ENCODE assay signal across 8 cellular contexts in genomic region chr12:47870175-47870781, GRCh38. TPM values are rescaled to one million over a fixed set of nuclear protein-coding genes. Genes with fewer than 3 reads are reported as not detected.
DNase-seq lines count a peak whose midpoint lies in the region; ATAC-seq, FAIRE-seq and TF ChIP-seq lines count a peak whose summit lies in the region.

No MANE protein-coding gene starts in this region.

- intact Hi-C loops in upper lobe of right lung (cut with DNase I): no loop called here

- ATAC-seq in HG03280 (IDR thresholded peaks at IDR 0.05; ENCODE audit: unreplicated experiment): peak; percentile 43
- ATAC-seq in upper lobe of right lung: peak; percentile 82
- ATAC-seq in HG02938 (IDR thresholded peaks at IDR 0.05; ENCODE audit: unreplicated experiment): no peak

- H3K9me3 ChIP-seq in adipocyte (ENCODE audit: control insufficient read depth, low read length) (no peaks in the 10 kb centered on the region), upper lobe of right lung (no peaks in the 10 kb centered on the region)

- peak; percentile 68 for TF ChIP-seq CTCF in GM12872 (IDR thresholded peaks at IDR 0.05; ENCODE audit: insufficient read depth, low read depth, low read length)
- peak; percentile 36 for TF ChIP-seq CTCF in kidney epithelial cell (IDR thresholded peaks at IDR 0.05; ENCODE audit: insufficient read depth, low read length, poor library complexity, severe bottlenecking)
- peak; percentile 51 for TF ChIP-seq CTCF in upper lobe of right lung (IDR thresholded peaks at IDR 0.05)

- H3K27ac ChIP-seq in upper lobe of right lung: no peak overlapping the region

- H3K4me1 ChIP-seq in adipocyte (ENCODE audit: control insufficient read depth, insufficient read depth, low read length) (peaks cover 23% of the 10 kb centered on the region), upper lobe of right lung (peaks cover 19% of the 10 kb centered on the region)

- no peak for FAIRE-seq in frontal cortex (lab: Jason Lieb, UNC)

- no peaks in the 10 kb centered on the region for H3K27me3 ChIP-seq in adipocyte (replicated peaks; ENCODE audit: control insufficient read depth, insufficient read depth, low read length)
- no peaks in the 10 kb centered on the region for H3K27me3 ChIP-seq in kidney epithelial cell (ENCODE audit: control insufficient read depth, insufficient read depth, low read length)
- no peaks in the 10 kb centered on the region for H3K27me3 ChIP-seq in upper lobe of right lung

- H3K9ac ChIP-seq in adipocyte (ENCODE audit: low read length): no peak overlapping the region

- H3K36me3 ChIP-seq in adipocyte (ENCODE audit: control insufficient read depth, insufficient read depth, low read length, severe bottlenecking) (peaks cover 10% of the 10 kb centered on the region), kidney epithelial cell (ENCODE audit: control insufficient read depth, insufficient read depth, low read length) (no peaks in the 10 kb centered on the region), upper lobe of right lung (peaks cover 5% of the 10 kb centered on the region)

- H3K4me3 ChIP-seq in adipocyte (ENCODE audit: low read length) (no peak overlapping the region), kidney epithelial cell (ENCODE audit: low read depth, low read length) (no peak overlapping the region), upper lobe of right lung (no peak overlapping the region)

- DNase-seq in adipocyte (ENCODE audit: low read depth) (peak; percentile 77), kidney epithelial cell (ENCODE audit: low read depth) (no peak), upper lobe of right lung (no peak), frontal cortex (ENCODE audit: low spot score in 2 of 2) (no peak), activated gamma-delta T cell (lab: John Stamatoyannopoulos, UW) (no peak)

RNA-seq across cellular contexts. Expression of gene VDR, which starts 34.5 kb away (rescaled TPM):
- total RNA-seq in kidney epithelial cell (21.9 and 25.6 TPM in 2 replicates), upper lobe of right lung (28.7 TPM), frontal cortex (not detected)

RNA-seq across cellular contexts. Expression of gene HDAC7, which starts 50.6 kb away (rescaled TPM):
- total RNA-seq in kidney epithelial cell: 52.1 and 62.2 TPM in 2 replicates
- 135 TPM for total RNA-seq in upper lobe of right lung
- total RNA-seq in frontal cortex: 4.9 TPM

Comparison
In these comparisons a context has a peak if more than half of its experiments do, and no peak if none do; other contexts are left out.
1. RNA of gene VDR, which starts 34.5 kb away (total RNA-seq): 28.7 TPM in upper lobe of right lung (single experiment) and 21.9 to 25.6 TPM in kidney epithelial cell; not detected in frontal cortex (single experiment); every median in the first group is over 10 times any median in the second.
2. Peak in every context shown above with its lines, with median percentiles within 50 percentile points of each other: CTCF ChIP-seq.